ENCODE assay signal across 8 cellular contexts in genomic region chr11:2526808-2527381, GRCh38.
DNase-seq lines count a peak whose midpoint lies in the region; ATAC-seq lines count a peak whose summit lies in the region.

No MANE protein-coding gene starts in this region.

- ATAC-seq in HG03520 (IDR thresholded peaks at IDR 0.05; ENCODE audit: unreplicated experiment): peak; percentile 55
- ATAC-seq in activated naive CD4-positive, alpha-beta T cell treated with anti-CD3 and anti-CD28 coated beads, Interleukin-2, amount 50 U/mL, for 72 hours: peak in 1 of 2 donors; percentile 28

- H3K27ac Mint-ChIP-seq in activated naive CD4-positive, alpha-beta T cell treated with anti-CD3 and anti-CD28 coated beads, Interleukin-2, amount 50 U/mL, for 72 hours: peak overlapping the region; percentile 89 to 90

- no peaks in the 10 kb centered on the region for H3K9me3 Mint-ChIP-seq in activated naive CD4-positive, alpha-beta T cell treated with anti-CD3 and anti-CD28 coated beads, Interleukin-2, amount 50 U/mL, for 72 hours

- H3K36me3 Mint-ChIP-seq in activated naive CD4-positive, alpha-beta T cell treated with anti-CD3 and anti-CD28 coated beads, Interleukin-2, amount 50 U/mL, for 72 hours: no peaks in the 10 kb centered on the region

- DNase-seq in activated naive CD4-positive, alpha-beta T cell treated with Interleukin-2 at 50 U/mL for 16 hours: peak; percentile 3
- no peak for DNase-seq in activated naive CD4-positive, alpha-beta T cell (lab: John Stamatoyannopoulos, UW)
- DNase-seq in activated naive CD4-positive, alpha-beta T cell treated with anti-CD3 and anti-CD28 coated beads, Interleukin-2, amount 50 U/mL, for 72 hours (ENCODE audit: low spot score in 2 of 2): peak in 1 of 2 donors; percentile 53
- peak; percentile 4 for DNase-seq in midbrain (lab: John Stamatoyannopoulos, UW)
- no peak for DNase-seq in NCI-H1436 treated with DMSO at 0.1 percent for 48 hours (lab: John Stamatoyannopoulos, UW)
- DNase-seq in NCI-H226: no peak
- DNase-seq in OCI-M2 (lab: John Stamatoyannopoulos, UW; ENCODE audit: unreplicated experiment): no peak

Comparison
In these comparisons a context has a peak if more than half of its experiments do, and no peak if none do; other contexts are left out.
1. DNase-seq: peak in activated naive CD4-positive, alpha-beta T cell treated with Interleukin-2 at 50 U/mL for 16 hours (single experiment) and midbrain (single experiment); none in activated naive CD4-positive, alpha-beta T cell (0 of 4), NCI-H1436 treated with DMSO at 0.1 percent for 48 hours (single experiment), NCI-H226 (single experiment) and OCI-M2 (single experiment).